Comparison of ENCODE assay signal across 12 cellular contexts in genomic region chr1:53046930-53047329, GRCh38. TPM values are rescaled to one million over a fixed set of nuclear protein-coding genes. Genes with fewer than 3 reads are reported as not detected.
DNase-seq lines count a peak whose midpoint lies in the region; ATAC-seq and TF ChIP-seq lines count a peak whose summit lies in the region.
"Had no signal": no experiment of that assay in that cellular context is flagged by ENCODE, and none has a peak within 500 bp of the region (broad histone marks: within the 10 kb centered on the region; RNA-seq: fewer than 3 reads in every experiment).

No MANE protein-coding gene starts in this region.

- CTCF ChIA-PET in CD8-positive, alpha-beta T cell (lab: Charles Lee), result no interaction called here
- CTCF ChIA-PET in MCF 10A (lab: Yijun Ruan, JAX), result interaction anchor here (0.6 to 0.7 kb wide), 2 partner anchors 191 to 439 kb away, joined by 3 to 4 read pairs; no protein-coding TSS in a partner anchor

- H3K27me3 Mint-ChIP-seq in CD8-positive, alpha-beta T cell (ENCODE audit: low read depth), result no peaks in the 10 kb centered on the region
- no peaks in the 10 kb centered on the region for H3K27me3 Mint-ChIP-seq in MCF 10A (ENCODE audit: insufficient read depth, unreplicated experiment)
- H3K27me3 Mint-ChIP-seq: activated B cell treated with CpG ODN at 0.5 μM for 24 hours had no signal

- H3K36me3 Mint-ChIP-seq in CD8-positive, alpha-beta T cell, result peaks cover 80% of the 10 kb centered on the region
- peaks cover 23% of the 10 kb centered on the region for H3K36me3 Mint-ChIP-seq in MCF 10A (ENCODE audit: insufficient read depth, unreplicated experiment)

- in situ Hi-C loops in brain microvascular endothelial cell (cut with HindIII; ENCODE audit: low pct_ligation_motif_present, low sequenced_read_pairs), result no loop called here

- H3K27me3 ChIP-seq in CD8-positive, alpha-beta T cell (ENCODE audit: insufficient read depth, low read length), result no peaks in the 10 kb centered on the region
- H3K27me3 ChIP-seq in brain microvascular endothelial cell (replicated peaks), result no peaks in the 10 kb centered on the region

- H3K27ac ChIP-seq in CD8-positive, alpha-beta T cell (ENCODE audit: low read depth, low read length), result no peak overlapping the region
- H3K27ac ChIP-seq in brain microvascular endothelial cell, result peak overlapping the region; percentile 46

- BruUV-seq in MCF 10A (replicated peaks; lab: Mats Ljungman, UMichigan), result no TSS peak

- POLR2A ChIA-PET in CD8-positive, alpha-beta T cell (lab: Charles Lee), result no interaction called here
- POLR2A ChIA-PET in MCF 10A (lab: Yijun Ruan, JAX), result interaction anchor here (0.7 kb wide), 1 partner anchor 36 kb away, joined by 3 read pairs; no protein-coding TSS in a partner anchor

- no peak for DNase-seq in CD8-positive, alpha-beta T cell
- DNase-seq in NCI-H2029 (lab: John Stamatoyannopoulos, UW), result peak; percentile 97
- DNase-seq in brain microvascular endothelial cell, result peak; percentile 78
- peak; percentile 39 for DNase-seq in iPS-NIHi11 (ENCODE audit: low spot score)
- DNase-seq in MCF 10A (ENCODE audit: unreplicated experiment), result no peak
- DNase-seq in NCI-H1694 treated with DMSO at 0.1 percent for 48 hours (lab: John Stamatoyannopoulos, UW), result no peak
- DNase-seq in epidermal melanocyte (ENCODE audit: insufficient read length, low spot score), result no peak
- DNase-seq in inferior parietal cortex (ENCODE audit: extremely low spot score), result no peak
- DNase-seq: activated B cell treated with CpG ODN at 0.5 μM for 24 hours, NCI-H1417 treated with DMSO at 0.1 percent for 48 hours had no signal

- H3K4me3 Mint-ChIP-seq in CD8-positive, alpha-beta T cell, result no peak overlapping the region
- no peak overlapping the region for H3K4me3 Mint-ChIP-seq in MCF 10A (ENCODE audit: unreplicated experiment)
- H3K4me3 Mint-ChIP-seq: activated B cell treated with CpG ODN at 0.5 μM for 24 hours had no signal

- TF ChIP-seq CTCF in CD8-positive, alpha-beta T cell (IDR thresholded peaks at IDR 0.05), result no peak
- no peak for TF ChIP-seq CTCF in brain microvascular endothelial cell (IDR thresholded peaks at IDR 0.05; ENCODE audit: low read depth, low read length, missing control alignments)
- TF ChIP-seq CTCF in MCF 10A (IDR thresholded peaks at IDR 0.05; ENCODE audit: unreplicated experiment), result no peak

- no peaks in the 10 kb centered on the region for H3K9me3 Mint-ChIP-seq in CD8-positive, alpha-beta T cell
- H3K9me3 Mint-ChIP-seq in MCF 10A (ENCODE audit: unreplicated experiment), result no peaks in the 10 kb centered on the region
- H3K9me3 Mint-ChIP-seq: activated B cell treated with CpG ODN at 0.5 μM for 24 hours; activated T-helper 2 cell treated with anti-CD3 and anti-CD28 coated beads, Interferon-gamma antibody, Interleukin-2, Interleukin-4, amounts not matched to agents 10 μg/mL and 5 μg/mL and 100 μg/mL, durations not matched to agents 14 hours and 24 hours and 36 hours had no signal

- no peaks in the 10 kb centered on the region for H3K9me3 ChIP-seq in CD8-positive, alpha-beta T cell (ENCODE audit: low read length)

- peak overlapping the region; percentile 25 for H3K27ac Mint-ChIP-seq in CD8-positive, alpha-beta T cell
- H3K27ac Mint-ChIP-seq in MCF 10A (ENCODE audit: low read depth, unreplicated experiment), result no peak overlapping the region
- H3K27ac Mint-ChIP-seq: activated B cell treated with CpG ODN at 0.5 μM for 24 hours; activated T-helper 2 cell treated with anti-CD3 and anti-CD28 coated beads, Interferon-gamma antibody, Interleukin-2, Interleukin-4, amounts not matched to agents 10 μg/mL and 5 μg/mL and 100 μg/mL, durations not matched to agents 14 hours and 24 hours and 36 hours had no signal

- no peaks in the 10 kb centered on the region for H3K36me3 ChIP-seq in CD8-positive, alpha-beta T cell (ENCODE audit: insufficient read depth, low read length)
- no peaks in the 10 kb centered on the region for H3K36me3 ChIP-seq in brain microvascular endothelial cell (replicated peaks)

- no peaks in the 10 kb centered on the region for H3K4me1 Mint-ChIP-seq in CD8-positive, alpha-beta T cell (ENCODE audit: low read depth)
- no peaks in the 10 kb centered on the region for H3K4me1 Mint-ChIP-seq in MCF 10A (ENCODE audit: insufficient read depth, unreplicated experiment)
- H3K4me1 Mint-ChIP-seq: activated B cell treated with CpG ODN at 0.5 μM for 24 hours had no signal

- intact Hi-C loops in CD8-positive, alpha-beta T cell (cut with DNase I, micrococcal nuclease), result no loop called here
- intact Hi-C loops in MCF 10A (cut with micrococcal nuclease), result no loop called here

- H3K4me1 ChIP-seq in CD8-positive, alpha-beta T cell (ENCODE audit: insufficient read depth, low read length), result no peaks in the 10 kb centered on the region

- no peak overlapping the region for H3K4me3 ChIP-seq in CD8-positive, alpha-beta T cell (ENCODE audit: low read depth, low read length)
- H3K4me3 ChIP-seq in brain microvascular endothelial cell (ENCODE audit: low read depth, low read length), result no peak overlapping the region
- H3K4me3 ChIP-seq: smooth muscle cell had no signal

- no peak for ATAC-seq in CD8-positive, alpha-beta T cell

RNA-seq across cellular contexts. Expression of gene PODN, which starts 15.1 kb away (rescaled TPM):
- total RNA-seq in CD8-positive, alpha-beta T cell, result not detected
- total RNA-seq in MCF 10A (2022), result not detected in 2 replicates
- total RNA-seq: activated B cell treated with CpG ODN at 0.5 μM for 24 hours; activated T-helper 2 cell treated with anti-CD3 and anti-CD28 coated beads, Interferon-gamma antibody, Interleukin-2, Interleukin-4, amounts not matched to agents 10 μg/mL and 5 μg/mL and 100 μg/mL, durations not matched to agents 14 hours and 24 hours and 36 hours had no signal

Comparison
In these comparisons a context has a peak if more than half of its experiments do, and no peak if none do; other contexts are left out.
1. DNase-seq: peak in NCI-H2029 (single experiment), brain microvascular endothelial cell (single experiment) and iPS-NIHi11 (single experiment); none in CD8-positive, alpha-beta T cell (0 of 7), MCF 10A (single experiment), NCI-H1694 treated with DMSO at 0.1 percent for 48 hours (single experiment), epidermal melanocyte (single experiment) and inferior parietal cortex (single experiment).